Comparison of ENCODE assay signal across 10 cellular contexts in the genomic region with DNA sequence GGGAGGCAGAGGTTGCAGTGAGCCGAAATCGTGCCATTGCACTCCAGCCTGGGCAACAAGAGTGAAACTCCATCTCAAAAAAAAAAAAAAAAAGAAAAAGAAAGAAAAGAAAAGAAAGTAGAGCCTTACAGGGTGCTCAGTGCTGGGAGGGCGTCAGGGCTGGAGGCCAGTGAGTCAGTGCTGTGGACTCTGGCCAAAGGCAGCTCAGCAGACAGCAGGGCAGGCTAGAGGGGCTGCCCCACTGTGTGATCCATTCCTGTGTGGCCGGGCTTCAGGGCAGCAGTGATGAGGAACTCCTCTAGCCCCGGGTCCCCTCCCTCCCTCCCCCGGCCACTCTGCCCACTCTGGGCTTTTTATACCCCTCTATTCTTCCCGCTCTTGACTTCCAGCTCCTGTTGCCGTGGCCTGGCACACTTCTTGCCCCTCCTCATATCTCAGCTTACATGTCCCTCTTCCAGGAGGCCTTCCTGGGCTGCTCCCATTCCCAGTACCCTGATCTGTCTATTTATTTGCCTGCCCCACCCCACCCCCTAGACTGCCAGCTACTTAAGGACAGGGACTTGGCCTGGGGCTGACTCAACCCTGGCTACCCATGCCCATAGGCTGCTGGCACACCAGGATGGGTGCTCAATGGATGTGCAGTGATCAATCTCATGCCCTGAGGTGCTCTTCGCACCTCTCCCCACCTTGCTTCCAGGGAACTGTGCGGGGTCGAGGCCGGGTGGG. TPM values are rescaled to one million over a fixed set of nuclear protein-coding genes. Genes with fewer than 3 reads are reported as not detected.
A peak's percentile ranks its signal among the peaks of the same experiment; 100 is the strongest.
DNase-seq lines count a peak whose midpoint lies in the region; ATAC-seq, FAIRE-seq and TF ChIP-seq lines count a peak whose summit lies in the region.
"Had no signal": no experiment of that assay in that cellular context is flagged by ENCODE, and none has a peak within 500 bp of the region (broad histone marks: within the 10 kb centered on the region; RNA-seq: fewer than 3 reads in every experiment).

No MANE protein-coding gene starts in this region.

- 6% methylated on average over 7 of the region's 12 CpGs for WGBS in K562 (ENCODE audit: insufficient coverage, low coverage, missing lambda C conversion rate)
- 68 to 75% methylated on average over 12 of the region's 12 CpGs for WGBS in sigmoid colon, 2 donors

- H3K4me3 ChIP-seq in K562 (no peak overlapping the region), kidney epithelial cell (ENCODE audit: low read depth, low read length) (no peak overlapping the region), tibial artery (no peak overlapping the region), sigmoid colon (no peak overlapping the region)

- TF ChIP-seq CTCF in K562 (IDR thresholded peaks at IDR 0.05 in 2 of 3, conservative IDR thresholded peaks at IDR 0.05 in 1 of 3; ENCODE audit: insufficient read depth in 2 of 3, low read depth in 1 of 3, low read length in 3 of 3) (no peak), kidney epithelial cell (IDR thresholded peaks at IDR 0.05; ENCODE audit: insufficient read depth, low read length, poor library complexity, severe bottlenecking) (no peak), tibial artery (IDR thresholded peaks at IDR 0.05) (no peak), GM10248 (IDR thresholded peaks at IDR 0.05; ENCODE audit: control extremely low read depth, extremely low read depth, low read depth, missing control alignments) (no peak), sigmoid colon (IDR thresholded peaks at IDR 0.05) (no peak)

- in situ Hi-C loops in K562 (cut with MboI), result no loop called here

- no peaks in the 10 kb centered on the region for H3K9me1 ChIP-seq in K562 (ENCODE audit: control insufficient read depth, insufficient read depth, low read length)

- TF ChIP-seq EP300 in K562 (IDR thresholded peaks at IDR 0.05; ENCODE audit: low read length) (no peak), sigmoid colon (IDR thresholded peaks at IDR 0.05) (no peak)

- H3K4me1 ChIP-seq in K562 (replicated peaks in 1 of 2; ENCODE audit: control insufficient read depth in 2 of 2, insufficient read depth in 2 of 2, low read length in 2 of 2) (peaks cover 0 to 3% of the 10 kb centered on the region in 2 experiments; a peak in 2 of 5 replicates), tibial artery (peaks cover 0 to 35% (median 20%) of the 10 kb centered on the region in 4 donors), sigmoid colon (peaks cover 0 to 9% (median 3%) of the 10 kb centered on the region in 4 donors)

- CTCF ChIA-PET in K562 (lab: Yijun Ruan, JAX; ENCODE audit: low intra/inter-chr PET ratio), result no interaction called here
- CTCF ChIA-PET in GM10248 (lab: Yijun Ruan, JAX), result no interaction called here

- no peaks in the 10 kb centered on the region for H3K79me2 ChIP-seq in K562 (ENCODE audit: control insufficient read depth, insufficient read depth, low read length)

- peaks cover 24 to 54% of the 10 kb centered on the region in 2 experiments; a peak in 4 of 5 replicates for H3K27me3 ChIP-seq in K562 (ENCODE audit: control insufficient read depth in 2 of 2, insufficient read depth in 2 of 2, low read length in 2 of 2)
- no peaks in the 10 kb centered on the region for H3K27me3 ChIP-seq in kidney epithelial cell (ENCODE audit: control insufficient read depth, insufficient read depth, low read length)
- H3K27me3 ChIP-seq in tibial artery, result no peaks in the 10 kb centered on the region
- H3K27me3 ChIP-seq in sigmoid colon, result no peaks in the 10 kb centered on the region

- H2AFZ ChIP-seq in K562 (ENCODE audit: low read depth, low read length), result no peak overlapping the region

- H4K20me1 ChIP-seq in K562 (replicated peaks; ENCODE audit: control insufficient read depth, insufficient read depth, low read length), result peaks cover 4% of the 10 kb centered on the region

- TF ChIP-seq POLR2A in K562 (conservative IDR thresholded peaks at IDR 0.05), result no peak
- TF ChIP-seq POLR2A in sigmoid colon (IDR thresholded peaks at IDR 0.05), result no peak

- POLR2A ChIA-PET in K562 (lab: Yijun Ruan, JAX) (interaction anchor here (0.5 to 0.6 kb wide), 2 partner anchors 9 to 24 kb away, joined by 3 read pairs; no protein-coding TSS in a partner anchor), GM10248 (lab: Yijun Ruan, JAX) (no interaction called here)

- FAIRE-seq in K562 (lab: Jason Lieb, UNC), result no peak

- intact Hi-C loops in K562 (cut with micrococcal nuclease) (no loop called here), tibial artery (cut with DNase I; ENCODE audit: low total_unique reads) (no loop called here), sigmoid colon (cut with DNase I) (no loop called here)

- H3K9ac ChIP-seq in K562 (ENCODE audit: insufficient read depth in 1 of 2, low read depth in 2 of 2, low read length in 2 of 2), result no peak overlapping the region

- H3K9me3 ChIP-seq in K562 (replicated peaks; ENCODE audit: control insufficient read depth, insufficient read depth, low read depth, low read length) (no peaks in the 10 kb centered on the region), tibial artery (no peaks in the 10 kb centered on the region), sigmoid colon (no peaks in the 10 kb centered on the region)

- H3K36me3 ChIP-seq in K562 (ENCODE audit: control insufficient read depth, insufficient read depth, low read length) (no peaks in the 10 kb centered on the region), kidney epithelial cell (ENCODE audit: control insufficient read depth, insufficient read depth, low read length) (no peaks in the 10 kb centered on the region), tibial artery (no peaks in the 10 kb centered on the region), sigmoid colon (no peaks in the 10 kb centered on the region)

- BruUV-seq in K562 (replicated peaks; lab: Mats Ljungman, UMichigan), result no TSS peak

- DNase-seq in HS-27A (ENCODE audit: low read depth), result peak; percentile 68
- DNase-seq in K562 (ENCODE audit: extremely low read depth in 1 of 4, low spot score in 3 of 4), result no peak
- DNase-seq in kidney epithelial cell (ENCODE audit: low read depth), result peak; percentile 79
- DNase-seq in tibial artery, result peak; percentile 70 to 89
- no peak for DNase-seq in GM10248 (ENCODE audit: extremely low spot score)
- DNase-seq in sigmoid colon, result no peak
- DNase-seq: activated CD8-positive, alpha-beta T cell treated with anti-CD3 and anti-CD28 coated beads, Interleukin-2, amount 10 ng/mL, durations not matched to agents 7 days and 5 days; effector CD8-positive, alpha-beta T cell had no signal

- no peak for TF ChIP-seq RAD21 in K562 (CRISPR knock-in tag; conservative IDR thresholded peaks at IDR 0.05 in 1 of 2, IDR thresholded peaks at IDR 0.05 in 1 of 2)

- H3K4me2 ChIP-seq in K562 (ENCODE audit: insufficient read depth, low read length), result no peak overlapping the region

- ATAC-seq in K562, result peak; percentile 63; the same call in 2 of the 3 replicates
- no peak for ATAC-seq in HG02798 (IDR thresholded peaks at IDR 0.05; ENCODE audit: poor library complexity, unreplicated experiment)
- no peak for ATAC-seq in GM21619 (IDR thresholded peaks at IDR 0.05; ENCODE audit: unreplicated experiment)
- ATAC-seq: activated CD8-positive, alpha-beta T cell treated with anti-CD3 and anti-CD28 coated beads, Interleukin-2, amount 10 ng/mL, durations not matched to agents 7 days and 5 days had no signal

- H3K27ac ChIP-seq in K562 (ENCODE audit: extremely low read depth, low read depth, low read length), result no peak overlapping the region
- H3K27ac ChIP-seq in tibial artery, result peak overlapping the region; percentile 62 to 70
- H3K27ac ChIP-seq in sigmoid colon, result no peak overlapping the region

RNA-seq across cellular contexts. Expression of a gene that starts 10.1 kb away (rescaled TPM):
- total RNA-seq in K562 (2011; cell fraction: chromatin; rRNA removed; ENCODE audit: low replicate concordance), result 0.14 and 0.32 TPM in 2 replicates
- 0.13 and 0.17 TPM in 2 replicates for total RNA-seq in K562 (2011; cell fraction: nucleolus; rRNA removed)
- total RNA-seq in K562 (2011; cell fraction: nucleoplasm; rRNA removed), result 0.15 TPM in 1 of 2 replicates, not detected in the other
- total RNA-seq in K562 (2014; rRNA removed) (not detected in 2 replicates), K562 (2014; rRNA removed; fragmentation: Illumina TruSeq; extraction: Trizol) (0.11 TPM in 1 of 2 replicates, not detected in the other), K562 (2015; rRNA removed; fragmentation: Illumina TruSeq; extraction: Trizol) (0.11 TPM in 1 of 2 replicates, not detected in the other), K562 (2021) (not detected in 2 replicates), kidney epithelial cell (0.08 and 0.48 TPM in 2 replicates), sigmoid colon (not detected)
- polyA plus RNA-seq in K562 (2011; rRNA removed) (0.01 and 0.03 TPM in 2 replicates), K562 (2014; fragmentation: Illumina TruSeq; extraction: Trizol) (0.03 TPM in 1 of 2 replicates, not detected in the other), K562 (2014; fragmentation: Nextera tagmentation; extraction: Ambion mirVana) (not detected), K562 (2014; rRNA removed) (0.03 and 0.07 TPM in 2 replicates), sigmoid colon (1 to 10 TPM in 1 of 3 donors, under 1 TPM in 2; under 0.01 to 1.1 (median 0.92) TPM)
- polyA plus RNA-seq in K562 (2011; cell fraction: cytosol; rRNA removed), result 0.01 and 0.04 TPM in 2 replicates
- 0.04 and 0.13 TPM in 2 replicates for polyA plus RNA-seq in K562 (2011; cell fraction: nucleus; rRNA removed)
- polyA plus RNA-seq in K562 (2012), result 0.08 and 0.21 TPM in 2 replicates
- polyA minus RNA-seq in K562 (2011; rRNA and poly(A)+ RNA removed), result 0.04 TPM in 1 of 2 replicates, not detected in the other
- not detected in 2 replicates for polyA minus RNA-seq in K562 (2011; cell fraction: cytosol; rRNA and poly(A)+ RNA removed)
- 0.13 and 0.22 TPM in 2 replicates for polyA minus RNA-seq in K562 (2011; cell fraction: nucleus; rRNA and poly(A)+ RNA removed)
- total RNA-seq: activated CD8-positive, alpha-beta T cell treated with anti-CD3 and anti-CD28 coated beads, Interleukin-2, amount 10 ng/mL, durations not matched to agents 7 days and 5 days had no signal

RNA-seq across cellular contexts. Expression of a gene that starts 23.7 kb away (rescaled TPM):
- total RNA-seq in K562 (2011; cell fraction: chromatin; rRNA removed; ENCODE audit: low replicate concordance), result not detected in 2 replicates
- total RNA-seq in K562 (2011; cell fraction: nucleolus; rRNA removed), result not detected in 2 replicates
- not detected in 2 replicates for total RNA-seq in K562 (2011; cell fraction: nucleoplasm; rRNA removed)
- total RNA-seq in K562 (2014; rRNA removed) (not detected in 2 replicates), K562 (2014; rRNA removed; fragmentation: Illumina TruSeq; extraction: Trizol) (not detected in 2 replicates), K562 (2015; rRNA removed; fragmentation: Illumina TruSeq; extraction: Trizol) (not detected in 2 replicates), K562 (2021) (not detected in 2 replicates), kidney epithelial cell (97.0 and 112 TPM in 2 replicates), sigmoid colon (10 to 100 TPM; 14.1 to 24.2 (median 16.2) TPM)
- polyA plus RNA-seq in K562 (2011; rRNA removed) (not detected in 2 replicates), K562 (2014; fragmentation: Illumina TruSeq; extraction: Trizol) (not detected in 2 replicates), K562 (2014; fragmentation: Nextera tagmentation; extraction: Ambion mirVana) (not detected), K562 (2014; rRNA removed) (not detected in 2 replicates), sigmoid colon (10 to 100 TPM; 11.2 to 16.2 (median 11.4) TPM)
- polyA plus RNA-seq in K562 (2011; cell fraction: cytosol; rRNA removed), result not detected in 2 replicates
- not detected in 2 replicates for polyA plus RNA-seq in K562 (2011; cell fraction: nucleus; rRNA removed)
- not detected in 2 replicates for polyA plus RNA-seq in K562 (2012)
- polyA minus RNA-seq in K562 (2011; rRNA and poly(A)+ RNA removed), result not detected in 2 replicates
- 1.3 and 1.7 TPM in 2 replicates for polyA minus RNA-seq in K562 (2011; cell fraction: cytosol; rRNA and poly(A)+ RNA removed)
- polyA minus RNA-seq in K562 (2011; cell fraction: nucleus; rRNA and poly(A)+ RNA removed), result 0.27 and 0.33 TPM in 2 replicates
- total RNA-seq: activated CD8-positive, alpha-beta T cell treated with anti-CD3 and anti-CD28 coated beads, Interleukin-2, amount 10 ng/mL, durations not matched to agents 7 days and 5 days had no signal

RNA-seq across cellular contexts. Expression of a gene that starts 57.9 kb away (rescaled TPM):
- total RNA-seq in K562 (2011; cell fraction: chromatin; rRNA removed; ENCODE audit: low replicate concordance), result not detected in 2 replicates
- not detected in 2 replicates for total RNA-seq in K562 (2011; cell fraction: nucleolus; rRNA removed)
- not detected in 2 replicates for total RNA-seq in K562 (2011; cell fraction: nucleoplasm; rRNA removed)
- not detected in 2 replicates for total RNA-seq in K562 (2014; rRNA removed)
- total RNA-seq in K562 (2014; rRNA removed; fragmentation: Illumina TruSeq; extraction: Trizol), result not detected in 2 replicates
- not detected in 2 replicates for total RNA-seq in K562 (2015; rRNA removed; fragmentation: Illumina TruSeq; extraction: Trizol)
- not detected in 2 replicates for total RNA-seq in K562 (2021)
- polyA plus RNA-seq in K562 (2011; rRNA removed), result not detected in 2 replicates
- not detected in 2 replicates for polyA plus RNA-seq in K562 (2011; cell fraction: cytosol; rRNA removed)
- not detected in 2 replicates for polyA plus RNA-seq in K562 (2011; cell fraction: nucleus; rRNA removed)
- not detected in 2 replicates for polyA plus RNA-seq in K562 (2012)
- not detected in 2 replicates for polyA plus RNA-seq in K562 (2014; fragmentation: Illumina TruSeq; extraction: Trizol)
- polyA plus RNA-seq in K562 (2014; fragmentation: Nextera tagmentation; extraction: Ambion mirVana), result not detected
- polyA plus RNA-seq in K562 (2014; rRNA removed), result not detected in 2 replicates
- not detected in 2 replicates for polyA minus RNA-seq in K562 (2011; rRNA and poly(A)+ RNA removed)
- polyA minus RNA-seq in K562 (2011; cell fraction: cytosol; rRNA and poly(A)+ RNA removed), result 1.1 TPM in 1 of 2 replicates, not detected in the other
- polyA minus RNA-seq in K562 (2011; cell fraction: nucleus; rRNA and poly(A)+ RNA removed), result not detected in 2 replicates
- not detected in 2 replicates for total RNA-seq in kidney epithelial cell
- total RNA-seq in sigmoid colon, result not detected
- 100 to 1,000 TPM in 2 of 3 donors, 10 to 100 TPM in 1; 61.0 to 297 (median 132) TPM for polyA plus RNA-seq in sigmoid colon
- total RNA-seq: activated CD8-positive, alpha-beta T cell treated with anti-CD3 and anti-CD28 coated beads, Interleukin-2, amount 10 ng/mL, durations not matched to agents 7 days and 5 days had no signal

Comparison
In these comparisons a context has a peak if more than half of its experiments do, and no peak if none do; other contexts are left out.
1. DNase-seq: peak in HS-27A (single experiment), kidney epithelial cell (single experiment) and tibial artery (2 of 2); none in K562 (0 of 4), GM10248 (single experiment) and sigmoid colon (single experiment).
2. H3K27ac ChIP-seq: peak in tibial artery (2 of 2); none in K562 (single experiment) and sigmoid colon (0 of 4).
3. RNA of a gene that starts 23.7 kb away (total RNA-seq): 97.0 to 112 TPM in kidney epithelial cell and 14.1 to 24.2 TPM in sigmoid colon; not detected in K562; every median in the first group is over 10 times any median in the second.